ENCODE assay signal across 31 cellular contexts in the genomic region with DNA sequence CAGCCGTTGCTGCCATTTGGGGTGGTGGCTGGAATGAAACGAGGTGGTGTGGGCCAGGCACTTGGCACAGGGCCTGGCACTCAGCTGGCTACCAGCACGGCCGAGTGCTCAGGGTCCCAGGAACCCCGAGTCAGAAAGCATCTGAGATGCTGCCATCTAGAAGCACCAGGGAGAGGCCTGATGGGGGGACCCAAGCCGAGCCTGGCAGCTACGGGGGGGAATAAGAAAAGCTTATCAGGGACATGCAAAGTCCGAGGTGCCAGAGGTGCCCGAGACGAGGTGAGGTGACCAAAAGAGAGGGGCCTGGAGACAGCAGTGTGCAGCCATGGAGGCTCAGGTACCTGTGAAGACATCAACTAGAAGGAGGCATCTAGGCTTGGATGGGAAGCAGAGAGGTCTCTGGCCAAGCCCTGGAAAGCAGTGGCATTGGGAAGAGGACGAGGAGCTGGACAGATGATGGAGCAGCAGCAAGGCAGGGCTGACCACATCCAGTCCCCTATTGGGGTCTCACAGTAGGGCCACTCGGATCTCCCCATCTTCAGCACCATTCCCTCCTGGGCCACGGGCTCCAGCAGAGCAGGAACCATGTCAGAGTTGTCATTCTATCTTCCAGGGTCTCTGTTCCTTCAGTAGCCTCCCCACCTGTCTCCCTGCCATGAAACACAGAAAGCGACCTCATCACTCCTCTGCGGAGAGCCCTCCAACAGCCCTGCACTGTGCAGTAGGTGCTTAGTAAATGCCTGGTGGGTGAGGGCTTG. TPM values are rescaled to one million over a fixed set of nuclear protein-coding genes. Genes with fewer than 3 reads are reported as not detected.
A peak's percentile ranks its signal among the peaks of the same experiment; 100 is the strongest.
DNase-seq lines count a peak whose midpoint lies in the region; ATAC-seq and TF ChIP-seq lines count a peak whose summit lies in the region.
"Had no signal": no experiment of that assay in that cellular context is flagged by ENCODE, and none has a peak within 500 bp of the region (broad histone marks: within the 10 kb centered on the region; RNA-seq: fewer than 3 reads in every experiment).

No MANE protein-coding gene starts in this region.

- H2BK12ac ChIP-seq in neuronal stem cell (ENCODE audit: low read length) = no peak overlapping the region

- H3K36me3 ChIP-seq in endodermal cell (ENCODE audit: control insufficient read depth, insufficient read depth, low read length) = no peaks in the 10 kb centered on the region
- no peaks in the 10 kb centered on the region for H3K36me3 ChIP-seq in neuronal stem cell (replicated peaks in 1 of 2; ENCODE audit: control insufficient read depth in 2 of 2, insufficient read depth in 2 of 2, low read length in 2 of 2)
- H3K36me3 ChIP-seq: breast epithelium, esophagus muscularis mucosa, HAP-1 had no signal

- no peak overlapping the region for H3K27ac Mint-ChIP-seq in endodermal cell
- H3K27ac Mint-ChIP-seq: activated CD4-positive, alpha-beta T cell treated with anti-CD3 and anti-CD28 coated beads, Interleukin-2, amount 10 ng/mL, durations not matched to agents 24 days and 14 days; IgD-negative memory B cell; stimulated activated naive B cell treated with anti-CD40 and anti-IgM and Interleukin-4, amounts not matched to agents 10 μg/mL and 1 μg/mL and 100 μg/mL, for 72 hours; T-helper 2 cell treated with Interferon-gamma antibody and Interleukin-4, amounts not matched to agents 5 μg/mL and 100 μg/mL, for 36 hours had no signal

- peak overlapping the region; percentile 76 for H2BK5ac ChIP-seq in neuronal stem cell (ENCODE audit: low read length)

- H3K79me1 ChIP-seq in neuronal stem cell (ENCODE audit: low read depth, low read length) = no peaks in the 10 kb centered on the region

- no peak overlapping the region for H2BK120ac ChIP-seq in neuronal stem cell (ENCODE audit: low read depth, low read length)

- H3K4me3 Mint-ChIP-seq in endodermal cell = no peak overlapping the region
- H3K4me3 Mint-ChIP-seq: activated CD4-positive, alpha-beta T cell treated with anti-CD3 and anti-CD28 coated beads, Interleukin-2, amount 10 ng/mL, durations not matched to agents 24 days and 14 days; activated T-cell treated with anti-CD3 and anti-CD28 coated beads, Interleukin-2, amount 50 U/mL, for 4 hours; IgD-negative memory B cell; naive thymus-derived CD8-positive, alpha-beta T cell; stimulated activated naive B cell treated with anti-CD40 and anti-IgM and Interleukin-4, amounts not matched to agents 10 μg/mL and 1 μg/mL and 100 μg/mL, for 72 hours; T-helper 2 cell treated with Interferon-gamma antibody and Interleukin-4, amounts not matched to agents 5 μg/mL and 100 μg/mL, for 36 hours had no signal

- peak overlapping the region; percentile 60 for H2AK5ac ChIP-seq in neuronal stem cell (ENCODE audit: low read depth, low read length)

- peaks cover 4% of the 10 kb centered on the region for H3K4me1 Mint-ChIP-seq in endodermal cell
- H3K4me1 Mint-ChIP-seq: activated CD4-positive, alpha-beta T cell treated with anti-CD3 and anti-CD28 coated beads, Interleukin-2, amount 10 ng/mL, durations not matched to agents 24 days and 14 days; IgD-negative memory B cell; naive thymus-derived CD8-positive, alpha-beta T cell; stimulated activated naive B cell treated with anti-CD40 and anti-IgM and Interleukin-4, amounts not matched to agents 10 μg/mL and 1 μg/mL and 100 μg/mL, for 72 hours had no signal

- no peak overlapping the region for H4K91ac ChIP-seq in neuronal stem cell (ENCODE audit: low read depth, low read length, poor library complexity)

- H4K8ac ChIP-seq in neuronal stem cell (ENCODE audit: low read depth, low read length) = no peak overlapping the region

- intact Hi-C loops in cardiac septum (cut with DNase I) (no loop called here), left ventricle myocardium superior (cut with micrococcal nuclease) (no loop called here)

- no peak overlapping the region for H2AFZ ChIP-seq in neuronal stem cell (ENCODE audit: low read length)
- H2AFZ ChIP-seq: parathyroid adenoma, PC-9 had no signal

- H3K27me3 ChIP-seq in endodermal cell (ENCODE audit: control insufficient read depth, insufficient read depth, low read length, poor library complexity, severe bottlenecking) (no peaks in the 10 kb centered on the region), neuronal stem cell (ENCODE audit: control insufficient read depth in 3 of 3, insufficient read depth in 3 of 3, low read depth in 1 of 3, low read length in 3 of 3) (peaks cover 0 to 35% (median 9%) of the 10 kb centered on the region in 3 experiments)
- H3K27me3 ChIP-seq: foreskin keratinocyte had no signal

- no peak overlapping the region for H3K9ac ChIP-seq in endodermal cell (ENCODE audit: extremely low read depth, low read length, poor library complexity, severe bottlenecking)
- no peak overlapping the region for H3K9ac ChIP-seq in neuronal stem cell (ENCODE audit: low read depth, low read length, poor library complexity)
- H3K9ac ChIP-seq: parathyroid adenoma had no signal

- peak overlapping the region; percentile 9 for H3K14ac ChIP-seq in neuronal stem cell (ENCODE audit: low read length)

- no peak overlapping the region for H3K4me2 ChIP-seq in neuronal stem cell (ENCODE audit: insufficient read depth, low read length, poor library complexity, severe bottlenecking)
- H3K4me2 ChIP-seq: PC-9 had no signal

- ATAC-seq in left ventricle myocardium superior (no peak), GM19395 (IDR thresholded peaks at IDR 0.05; ENCODE audit: unreplicated experiment) (no peak), GM21619 (IDR thresholded peaks at IDR 0.05; ENCODE audit: unreplicated experiment) (no peak)
- ATAC-seq: activated T-cell treated with anti-CD3 and anti-CD28 coated beads, Interleukin-2, amount 50 U/mL, for 4 hours; foreskin keratinocyte; naive thymus-derived CD8-positive, alpha-beta T cell; stimulated activated naive B cell treated with anti-CD40 and anti-IgM and Interleukin-4, amounts not matched to agents 10 μg/mL and 1 μg/mL and 100 μg/mL, for 72 hours had no signal

- H3K27me3 Mint-ChIP-seq in endodermal cell (ENCODE audit: insufficient read depth) = peaks cover 12% of the 10 kb centered on the region
- H3K27me3 Mint-ChIP-seq: activated CD4-positive, alpha-beta T cell treated with anti-CD3 and anti-CD28 coated beads, Interleukin-2, amount 10 ng/mL, durations not matched to agents 24 days and 14 days had no signal

- H3K18ac ChIP-seq in neuronal stem cell (ENCODE audit: low read length) = peak overlapping the region; percentile 57

- H3K36me3 Mint-ChIP-seq in endodermal cell (ENCODE audit: low read depth) = no peaks in the 10 kb centered on the region
- H3K36me3 Mint-ChIP-seq: stimulated activated naive B cell treated with anti-CD40 and anti-IgM and Interleukin-4, amounts not matched to agents 10 μg/mL and 1 μg/mL and 100 μg/mL, for 72 hours had no signal

- TF ChIP-seq CTCF in endodermal cell (conservative IDR thresholded peaks at IDR 0.05) = no peak

- peaks cover 12% of the 10 kb centered on the region for H3K9me3 Mint-ChIP-seq in endodermal cell
- H3K9me3 Mint-ChIP-seq: activated CD4-positive, alpha-beta T cell treated with anti-CD3 and anti-CD28 coated beads, Interleukin-2, amount 10 ng/mL, durations not matched to agents 24 days and 14 days; activated T-cell treated with anti-CD3 and anti-CD28 coated beads, Interleukin-2, amount 50 U/mL, for 4 hours; stimulated activated naive B cell treated with anti-CD40 and anti-IgM and Interleukin-4, amounts not matched to agents 10 μg/mL and 1 μg/mL and 100 μg/mL, for 72 hours; T-helper 2 cell treated with Interferon-gamma antibody and Interleukin-4, amounts not matched to agents 5 μg/mL and 100 μg/mL, for 36 hours had no signal

- peak overlapping the region; percentile 10 for H3K23ac ChIP-seq in neuronal stem cell (ENCODE audit: low read depth, low read length, poor library complexity)

- H3K9me3 ChIP-seq in endodermal cell (ENCODE audit: control insufficient read depth, low read length) (no peaks in the 10 kb centered on the region), neuronal stem cell (replicated peaks in 1 of 2; ENCODE audit: control insufficient read depth in 2 of 2, insufficient read depth in 1 of 2, low read depth in 1 of 2, low read length in 2 of 2) (peaks cover 0 to 13% of the 10 kb centered on the region in 2 donors)
- H3K9me3 ChIP-seq: HAP-1 had no signal

- DNase-seq in cardiac septum (ENCODE audit: low spot score) (peak; percentile 68), left ventricle myocardium superior (no peak), endodermal cell (peak; percentile 22), neuronal stem cell (ENCODE audit: low spot score) (no peak), ureter (ENCODE audit: low spot score) (peak; percentile 32), DMS114 treated with DMSO at 0.1 percent for 48 hours (lab: John Stamatoyannopoulos, UW; ENCODE audit: unreplicated experiment) (no peak)
- DNase-seq: activated CD4-positive, alpha-beta T cell treated with anti-CD3 and anti-CD28 coated beads, Interleukin-2, amount 10 ng/mL, durations not matched to agents 24 days and 14 days; activated T-cell treated with anti-CD3 and anti-CD28 coated beads, Interleukin-2, amount 50 U/mL, for 4 hours; cortex of kidney; DMS53; foreskin keratinocyte; midbrain; NCI-H1092; NCI-H1694 treated with DMSO at 0.1 percent for 48 hours; NCI-H524 treated with DMSO at 0.1 percent for 48 hours; NK-92 treated with Interleukin-12 subunit alpha and Interleukin-12 subunit beta, amount 100 ng/mL, for 24 hours; PC-9; SHP77; stimulated activated CD4-positive, alpha-beta T cell treated with anti-CD3 and anti-CD28 coated beads, Interleukin-15, amount 100 ng/mL, for 24 hours; stimulated activated naive B cell treated with anti-CD40 and anti-IgM and Interleukin-4, amounts not matched to agents 10 μg/mL and 1 μg/mL and 100 μg/mL, for 72 hours had no signal

- 88 to 89% methylated on average over 13 to 15 of the region's 15 CpGs for WGBS in endodermal cell (ENCODE audit: insufficient coverage in 1 of 2, insufficient read length in 1 of 2), 2 experiments
- no CpG with 5 or more reads among the region's 15 CpGs for WGBS in neuronal stem cell (ENCODE audit: extremely low coverage in 2 of 2, insufficient read length in 2 of 2, insufficient replicate concordance in 1 of 2), 2 donors

- H3K4me1 ChIP-seq in endodermal cell (ENCODE audit: control insufficient read depth, insufficient read depth, low read length) (no peaks in the 10 kb centered on the region), neuronal stem cell (ENCODE audit: control insufficient read depth in 2 of 2, insufficient read depth in 1 of 2, low read depth in 1 of 2, low read length in 2 of 2) (peaks cover 4 to 12% of the 10 kb centered on the region in 2 donors)
- H3K4me1 ChIP-seq: breast epithelium, foreskin keratinocyte, HAP-1, parathyroid adenoma had no signal

- H3K4ac ChIP-seq in neuronal stem cell (ENCODE audit: low read length) = no peak overlapping the region

- no peak overlapping the region for H3K27ac ChIP-seq in endodermal cell (ENCODE audit: low read depth, low read length)
- H3K27ac ChIP-seq in neuronal stem cell (replicated peaks; ENCODE audit: low read length) = no peak overlapping the region
- H3K27ac ChIP-seq: breast epithelium, esophagus muscularis mucosa, foreskin keratinocyte, parathyroid adenoma, PC-9 had no signal

- H3K4me3 ChIP-seq in endodermal cell (ENCODE audit: low read length) (no peak overlapping the region), neuronal stem cell (ENCODE audit: low read length in 2 of 2) (no peak overlapping the region)
- H3K4me3 ChIP-seq: breast epithelium, esophagus muscularis mucosa, HAP-1, PC-9 had no signal

- H2BK15ac ChIP-seq in neuronal stem cell (ENCODE audit: low read length) = peak overlapping the region; percentile 59

RNA-seq across cellular contexts. Expression of a gene that starts 59.3 kb away (rescaled TPM):
- total RNA-seq in cardiac septum = not detected
- total RNA-seq in left ventricle myocardium superior = 0.15 TPM
- 10 to 100 TPM; 24.2 to 60.5 TPM for total RNA-seq in endodermal cell
- 27.3 TPM for polyA plus RNA-seq in endodermal cell (2013, experiment 1 of 2)
- polyA plus RNA-seq in endodermal cell (2013, experiment 2 of 2) = 37.6 TPM
- polyA plus RNA-seq in neuronal stem cell (2013, experiment 1 of 2) = 8.3 TPM
- 7.9 TPM for polyA plus RNA-seq in neuronal stem cell (2013, experiment 2 of 2)
- 0.47 TPM for total RNA-seq in ureter
- total RNA-seq: activated CD4-positive, alpha-beta T cell treated with anti-CD3 and anti-CD28 coated beads, Interleukin-2, amount 10 ng/mL, durations not matched to agents 24 days and 14 days; activated CD8-positive, alpha-beta memory T cell treated with anti-CD3 and anti-CD28 coated beads for 36 hours; activated T-cell treated with anti-CD3 and anti-CD28 coated beads, Interleukin-2, amount 50 U/mL, for 4 hours; foreskin keratinocyte; naive thymus-derived CD8-positive, alpha-beta T cell had no signal
- polyA plus RNA-seq: BJ; foreskin keratinocyte; IgD-negative memory B cell; naive thymus-derived CD8-positive, alpha-beta T cell had no signal

Comparison
In these comparisons a context has a peak if more than half of its experiments do, and no peak if none do; other contexts are left out.
1. DNase-seq: peak in cardiac septum (single experiment), endodermal cell (single experiment) and ureter (single experiment); none in left ventricle myocardium superior (single experiment), neuronal stem cell (single experiment) and DMS114 treated with DMSO at 0.1 percent for 48 hours (single experiment).
2. RNA of a gene that starts 59.3 kb away (total RNA-seq): 24.2 to 60.5 TPM in endodermal cell; 0.47 TPM in ureter (single experiment), 0.15 TPM in left ventricle myocardium superior (single experiment) and not detected in cardiac septum (single experiment); every median in the first group is over 10 times any median in the second.